30 cellular contexts compared by ENCODE assay signal in the genomic region with DNA sequence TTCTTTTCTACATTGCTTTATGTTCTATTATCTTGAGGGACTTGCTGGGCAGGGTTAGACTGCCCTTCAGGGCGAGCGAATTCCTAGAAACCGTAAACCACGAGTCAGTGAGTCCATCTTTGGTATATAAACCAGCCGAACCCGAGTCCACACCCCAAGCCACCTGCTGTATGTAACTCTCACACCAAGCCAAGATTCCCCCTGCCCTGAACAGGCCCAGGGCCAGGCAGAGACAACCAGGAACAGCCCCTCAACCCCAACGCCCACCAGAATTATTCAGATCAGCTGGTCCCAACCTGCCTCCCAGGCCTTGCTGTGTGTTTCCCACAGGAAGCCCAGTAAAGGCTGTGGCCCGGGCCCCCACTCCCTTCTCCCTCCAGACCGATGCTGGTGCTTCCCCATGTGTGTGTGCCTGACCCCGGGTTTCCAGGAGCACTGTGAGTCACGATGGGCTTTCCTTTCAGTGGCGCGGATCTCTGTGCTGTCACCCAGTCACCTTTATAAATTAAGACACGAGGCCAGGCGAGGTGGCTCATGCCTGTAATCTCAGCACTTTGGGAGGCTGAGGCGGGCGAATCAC. TPM values are rescaled to one million over a fixed set of nuclear protein-coding genes. Genes with fewer than 3 reads are reported as not detected.
"Had no signal": no experiment of that assay in that cellular context is flagged by ENCODE, and none has a peak within 500 bp of the region (broad histone marks: within the 10 kb centered on the region; RNA-seq: fewer than 3 reads in every experiment).

No MANE protein-coding gene starts in this region.

- H3K36me3 ChIP-seq: gastrocnemius medialis, pancreas, prostate gland, sigmoid colon, upper lobe of right lung had no signal

- DNase-seq: activated CD4-positive, alpha-beta T cell treated with anti-CD3 and anti-CD28 coated beads for 48 hours; activated CD4-positive, alpha-beta T cell treated with anti-CD3 and anti-CD28 coated beads, Interleukin-2, amount 50 U/mL, for 48 hours; activated CD8-positive, alpha-beta memory T cell treated with anti-CD3 and anti-CD28 coated beads for 24 hours; activated effector memory CD4-positive, alpha-beta T cell treated with Interleukin-2 at 50 U/mL for 16 hours; activated naive CD4-positive, alpha-beta T cell treated with Interleukin-2 at 50 U/mL for 16 hours; anterior cingulate cortex; body of pancreas; effector memory CD4-positive, alpha-beta T cell; erythroblast; gastrocnemius medialis; hippocampal formation; left colon; pancreas; retina; sigmoid colon; stimulated activated CD4-positive, alpha-beta T cell treated with anti-CD3 and anti-CD28 coated beads, Interleukin-1b, Interleukin-23, amount 100 ng/mL, for 48 hours; stimulated activated CD4-positive, alpha-beta T cell treated with anti-CD3 and anti-CD28 coated beads, Interleukin-4, amount 100 ng/mL, for 4 hours; stimulated activated CD8-positive, alpha-beta memory T cell treated with anti-CD3 and anti-CD28 coated beads, Interleukin-4, amount 100 ng/mL, for 48 hours; stimulated activated naive CD8-positive, alpha-beta T cell treated with anti-CD3 and anti-CD28 coated beads, Interleukin-15, amount 100 ng/mL, for 72 hours; substantia nigra; upper lobe of right lung had no signal

- H3K27ac Mint-ChIP-seq: activated naive CD8-positive, alpha-beta T cell; stimulated activated memory B cell treated with anti-CD40 and anti-IgM and Interleukin-4, amounts not matched to agents 10 μg/mL and 1 μg/mL and 100 μg/mL, for 72 hours had no signal

- H3K36me3 Mint-ChIP-seq: activated naive CD8-positive, alpha-beta T cell; stimulated activated memory B cell treated with anti-CD40 and anti-IgM and Interleukin-4, amounts not matched to agents 10 μg/mL and 1 μg/mL and 100 μg/mL, for 72 hours had no signal

- ATAC-seq: activated CD4-positive, CD25-positive, alpha-beta regulatory T cell treated with anti-CD3 and anti-CD28 coated beads, Interleukin-2, amount 50 U/mL, for 24 hours; body of pancreas; gastrocnemius medialis; left colon; pancreas; stimulated activated memory B cell treated with anti-CD40 and anti-IgM and Interleukin-4, amounts not matched to agents 10 μg/mL and 1 μg/mL and 100 μg/mL, for 72 hours; stimulated activated naive CD8-positive, alpha-beta T cell treated with anti-CD3 and anti-CD28 coated beads, Interleukin-15, amount 100 ng/mL, for 72 hours; upper lobe of right lung had no signal

- H3K4me3 Mint-ChIP-seq: activated naive CD8-positive, alpha-beta T cell; nephron; stimulated activated memory B cell treated with anti-CD40 and anti-IgM and Interleukin-4, amounts not matched to agents 10 μg/mL and 1 μg/mL and 100 μg/mL, for 72 hours; stimulated activated naive CD8-positive, alpha-beta T cell treated with anti-CD3 and anti-CD28 coated beads, Interleukin-15, amount 100 ng/mL, for 72 hours had no signal

- H3K4me1 ChIP-seq: prostate gland had no signal

- H3K4me3 ChIP-seq: body of pancreas, gastrocnemius medialis, pancreas, prostate gland, sigmoid colon, smooth muscle cell, upper lobe of right lung had no signal

- H3K9me3 ChIP-seq: body of pancreas, gastrocnemius medialis, pancreas, prostate gland, sigmoid colon, upper lobe of right lung had no signal

- H3K4me2 ChIP-seq: smooth muscle cell had no signal

- FAIRE-seq: colon, keratinocyte, pancreas had no signal

- H3K27me3 Mint-ChIP-seq: activated naive CD8-positive, alpha-beta T cell had no signal

- H3K27ac ChIP-seq: body of pancreas, pancreas, prostate gland, sigmoid colon, upper lobe of right lung had no signal

- H3K27me3 ChIP-seq: body of pancreas, gastrocnemius medialis, pancreas, sigmoid colon, upper lobe of right lung had no signal

- H3K9me3 Mint-ChIP-seq: nephron; stimulated activated memory B cell treated with anti-CD40 and anti-IgM and Interleukin-4, amounts not matched to agents 10 μg/mL and 1 μg/mL and 100 μg/mL, for 72 hours; stimulated activated naive CD8-positive, alpha-beta T cell treated with anti-CD3 and anti-CD28 coated beads, Interleukin-15, amount 100 ng/mL, for 72 hours had no signal

RNA-seq across cellular contexts. Expression of gene KIF17, which starts 17.1 kb away (rescaled TPM):
- total RNA-seq: T-helper 1 cell treated with Interleukin-12 subunit alpha and Interleukin-12 subunit beta and Interleukin-4 antibody, amounts not matched to agents 30 ng/mL and 1 ng/mL, for 36 hours had no signal

RNA-seq across cellular contexts. Expression of gene SH2D5, which starts 31.8 kb away (rescaled TPM):
- total RNA-seq: body of pancreas had no signal
- polyA plus RNA-seq: smooth muscle cell had no signal
